Comparison of ENCODE assay signal across 19 cellular contexts in the genomic region with DNA sequence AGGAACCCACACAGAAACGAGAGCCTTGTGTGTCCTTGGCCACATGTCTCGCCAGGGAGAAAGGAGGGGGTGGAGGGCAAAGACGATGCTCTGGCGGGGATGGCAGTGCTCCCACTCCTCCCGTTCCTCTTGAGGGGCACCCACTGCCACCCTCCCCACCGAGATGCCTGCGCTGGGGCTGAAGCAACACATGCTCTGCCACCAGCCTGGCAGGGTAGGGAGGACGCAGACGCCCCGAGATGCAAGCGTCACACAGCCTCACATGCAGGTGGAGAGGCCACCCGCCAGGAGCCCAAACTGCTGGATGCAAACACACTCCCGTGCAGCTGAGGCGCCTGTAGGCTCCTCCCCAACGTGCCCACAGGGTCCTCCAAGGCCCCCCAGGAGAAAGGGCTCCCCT. TPM values are rescaled to one million over a fixed set of nuclear protein-coding genes. Genes with fewer than 3 reads are reported as not detected.
A peak's percentile ranks its signal among the peaks of the same experiment; 100 is the strongest.
DNase-seq lines count a peak whose midpoint lies in the region; ATAC-seq and TF ChIP-seq lines count a peak whose summit lies in the region.
"Had no signal": no experiment of that assay in that cellular context is flagged by ENCODE, and none has a peak within 500 bp of the region (broad histone marks: within the 10 kb centered on the region; RNA-seq: fewer than 3 reads in every experiment).

No MANE protein-coding gene starts in this region.

- no peak overlapping the region for H3K27ac Mint-ChIP-seq in central memory CD8-positive, alpha-beta T cell (ENCODE audit: low read depth)
- H3K27ac Mint-ChIP-seq in nephron progenitor cell = no peak overlapping the region
- H3K27ac Mint-ChIP-seq: activated T-helper 2 cell treated with anti-CD3 and anti-CD28 coated beads, Interferon-gamma antibody, Interleukin-2, Interleukin-4, amounts not matched to agents 10 μg/mL and 5 μg/mL and 100 μg/mL, durations not matched to agents 14 hours and 24 hours and 36 hours had no signal

- no peaks in the 10 kb centered on the region for H3K9me3 Mint-ChIP-seq in central memory CD8-positive, alpha-beta T cell
- no peaks in the 10 kb centered on the region for H3K9me3 Mint-ChIP-seq in nephron progenitor cell
- H3K9me3 Mint-ChIP-seq: activated T-helper 2 cell treated with anti-CD3 and anti-CD28 coated beads, Interferon-gamma antibody, Interleukin-2, Interleukin-4, amounts not matched to agents 10 μg/mL and 5 μg/mL and 100 μg/mL, durations not matched to agents 14 hours and 24 hours and 36 hours had no signal

- no peak overlapping the region for H3K27ac ChIP-seq in HUES6 (ENCODE audit: low read depth, low read length)
- H3K27ac ChIP-seq: esophagus muscularis mucosa, gastroesophageal sphincter, pancreas, PC-9, tibial artery had no signal

- H3K27me3 ChIP-seq in HUES6 (ENCODE audit: control insufficient read depth, insufficient read depth, low read length) = no peaks in the 10 kb centered on the region
- H3K27me3 ChIP-seq in MG63 = peaks cover 1% of the 10 kb centered on the region
- H3K27me3 ChIP-seq: gastroesophageal sphincter, pancreas had no signal

- TF ChIP-seq CTCF in nephron progenitor cell (IDR thresholded peaks at IDR 0.05) = no peak

- H3K9me3 ChIP-seq in HUES6 (ENCODE audit: control insufficient read depth, insufficient read depth, low read depth, low read length) (no peaks in the 10 kb centered on the region), MG63 (no peaks in the 10 kb centered on the region)
- H3K9me3 ChIP-seq: esophagus muscularis mucosa, gastroesophageal sphincter, mucosa of descending colon, pancreas, tibial artery had no signal

- peaks cover 10% of the 10 kb centered on the region for H3K27me3 Mint-ChIP-seq in central memory CD8-positive, alpha-beta T cell
- H3K27me3 Mint-ChIP-seq in nephron progenitor cell (ENCODE audit: low read depth, poor library complexity) = peaks cover 8% of the 10 kb centered on the region

- peaks cover 12% of the 10 kb centered on the region; the same call in 1 of the 2 replicates for H3K4me1 ChIP-seq in HUES6 (ENCODE audit: control insufficient read depth, insufficient read depth, low read length)
- H3K4me1 ChIP-seq: pancreas had no signal

- peaks cover 45% of the 10 kb centered on the region for H3K4me1 Mint-ChIP-seq in central memory CD8-positive, alpha-beta T cell
- peaks cover 56% of the 10 kb centered on the region for H3K4me1 Mint-ChIP-seq in nephron progenitor cell

- H3K36me3 Mint-ChIP-seq in central memory CD8-positive, alpha-beta T cell (ENCODE audit: insufficient read depth) = peaks cover 16% of the 10 kb centered on the region
- no peaks in the 10 kb centered on the region for H3K36me3 Mint-ChIP-seq in nephron progenitor cell (ENCODE audit: low read depth)

- H3K9ac ChIP-seq in HUES6 (ENCODE audit: low read length) = no peak overlapping the region

- no peak for ATAC-seq in central memory CD8-positive, alpha-beta T cell (replicated peaks; ENCODE audit: extremely low read depth, poor library complexity, severe bottlenecking)
- ATAC-seq: activated CD4-positive, CD25-positive, alpha-beta regulatory T cell treated with anti-CD3 and anti-CD28 coated beads, Interleukin-2, amount 50 U/mL, for 24 hours; gastroesophageal sphincter; left lobe of liver; mucosa of descending colon; pancreas; stimulated activated naive CD8-positive, alpha-beta T cell treated with anti-CD3 and anti-CD28 coated beads, Interleukin-15, Interleukin-2, amounts not matched to agents 100 U/mL and 50 U/mL, for 24 hours had no signal

- H3K4me3 Mint-ChIP-seq in central memory CD8-positive, alpha-beta T cell = peak overlapping the region; percentile 31
- H3K4me3 Mint-ChIP-seq in nephron progenitor cell = peak overlapping the region; percentile 91

- DNase-seq in COLO668 (lab: John Stamatoyannopoulos, UW; ENCODE audit: unreplicated experiment) (peak; percentile 3), nephron progenitor cell (no peak), MG63 (no peak), inferior parietal cortex (ENCODE audit: extremely low spot score) (no peak), DMS153 treated with DMSO at 0.1 percent for 48 hours (lab: John Stamatoyannopoulos, UW; ENCODE audit: unreplicated experiment) (no peak)
- no peak for DNase-seq in central memory CD8-positive, alpha-beta T cell (ENCODE audit: low spot score in 2 of 2)
- DNase-seq: mucosa of descending colon; NCI-H1436 treated with DMSO at 0.1 percent for 48 hours; NCI-H82; PC-9; stimulated activated naive CD8-positive, alpha-beta T cell treated with anti-CD3 and anti-CD28 coated beads, Interleukin-15, Interleukin-2, amounts not matched to agents 100 U/mL and 50 U/mL, for 24 hours; tibial artery had no signal

- H3K36me3 ChIP-seq in HUES6 (ENCODE audit: control insufficient read depth, insufficient read depth, low read length) (no peaks in the 10 kb centered on the region), MG63 (no peaks in the 10 kb centered on the region)
- H3K36me3 ChIP-seq: esophagus muscularis mucosa, gastroesophageal sphincter, pancreas, tibial artery had no signal

- H3K4me3 ChIP-seq in HUES6 (ENCODE audit: low read depth, low read length) (0 out of 2 replicates have a peak overlapping the region, but pooled peaks have one; percentile 3), MG63 (no peak overlapping the region)
- H3K4me3 ChIP-seq: esophagus muscularis mucosa, gastroesophageal sphincter, mucosa of descending colon, pancreas, PC-9, tibial artery had no signal

RNA-seq across cellular contexts. Expression of a gene that starts 2.7 kb away (rescaled TPM):
- 2.8 and 9.7 TPM in 2 replicates for total RNA-seq in MG63 (2014; rRNA removed; shearing (Covaris generic); ENCODE audit: low replicate concordance)
